ENCODE assay signal across 10 cellular contexts in genomic region chr19:10763828-10764339, GRCh38. TPM values are rescaled to one million over a fixed set of nuclear protein-coding genes. Genes with fewer than 3 reads are reported as not detected.
DNase-seq lines count a peak whose midpoint lies in the region; ATAC-seq and TF ChIP-seq lines count a peak whose summit lies in the region.
"Had no signal": no experiment of that assay in that cellular context is flagged by ENCODE, and none has a peak within 500 bp of the region (broad histone marks: within the 10 kb centered on the region; RNA-seq: fewer than 3 reads in every experiment).

No MANE protein-coding gene starts in this region.

- no peaks in the 10 kb centered on the region for H3K9me3 ChIP-seq in esophagus (ENCODE audit: control insufficient read depth in 2 of 2, insufficient read depth in 1 of 2, low read depth in 1 of 2, low read length in 1 of 2)

- peak overlapping the region; percentile 89 for H3K27ac Mint-ChIP-seq in T-helper 2 cell treated with Interferon-gamma antibody and Interleukin-4, amounts not matched to agents 5 μg/mL and 100 μg/mL, for 36 hours

- 74 to 75% methylated on average over 11 of the region's 11 CpGs for WGBS in esophagus, 2 donors

- no peak for DNase-seq in T-helper 2 cell treated with Interferon-gamma antibody and Interleukin-4, amounts not matched to agents 5 μg/mL and 100 μg/mL, for 36 hours (ENCODE audit: low spot score)
- DNase-seq in T-helper 2 cell (no peak), RWPE1 (ENCODE audit: low spot score) (no peak), HuH-7 (ENCODE audit: low spot score) (no peak)
- DNase-seq: NCI-H2171 treated with DMSO at 0.1 percent for 48 hours, RPMI8226 had no signal

- ATAC-seq in GM18519 (IDR thresholded peaks at IDR 0.05; ENCODE audit: low FRiP score, unreplicated experiment) (no peak), HG03039 (IDR thresholded peaks at IDR 0.05; ENCODE audit: unreplicated experiment) (no peak)

- no peak for TF ChIP-seq CTCF in RWPE1 (conservative IDR thresholded peaks at IDR 0.05; ENCODE audit: low read depth)

- peak overlapping the region; percentile 79 for H3K4me3 Mint-ChIP-seq in T-helper 2 cell treated with Interferon-gamma antibody and Interleukin-4, amounts not matched to agents 5 μg/mL and 100 μg/mL, for 36 hours

- peaks cover 59% of the 10 kb centered on the region for H3K4me1 Mint-ChIP-seq in T-helper 2 cell treated with Interferon-gamma antibody and Interleukin-4, amounts not matched to agents 5 μg/mL and 100 μg/mL, for 36 hours (ENCODE audit: low read depth)

- H3K27me3 Mint-ChIP-seq in T-helper 2 cell treated with Interferon-gamma antibody and Interleukin-4, amounts not matched to agents 5 μg/mL and 100 μg/mL, for 36 hours (ENCODE audit: low read depth): no peaks in the 10 kb centered on the region

- CTCF ChIA-PET in RWPE1 (lab: Yijun Ruan, JAX): interaction anchor here (0.5 to 0.7 kb wide), 2 partner anchors 62 to 359 kb away, joined by 4 read pairs; no protein-coding TSS in a partner anchor

- peaks cover 23 to 36% of the 10 kb centered on the region in 2 donors for H3K4me1 ChIP-seq in esophagus (ENCODE audit: control insufficient read depth in 2 of 2, insufficient read depth in 2 of 2, low read length in 1 of 2)

- H3K4me3 ChIP-seq in esophagus (ENCODE audit: low read depth in 1 of 2, low read length in 2 of 2): no peak overlapping the region
- no peak overlapping the region for H3K4me3 ChIP-seq in skin epidermis

- peaks cover 4% of the 10 kb centered on the region for H3K9me3 Mint-ChIP-seq in T-helper 2 cell treated with Interferon-gamma antibody and Interleukin-4, amounts not matched to agents 5 μg/mL and 100 μg/mL, for 36 hours

- H3K27me3 ChIP-seq in esophagus (ENCODE audit: control insufficient read depth in 1 of 2, insufficient read depth in 2 of 2, low read length in 2 of 2): no peaks in the 10 kb centered on the region

- H3K36me3 Mint-ChIP-seq in T-helper 2 cell treated with Interferon-gamma antibody and Interleukin-4, amounts not matched to agents 5 μg/mL and 100 μg/mL, for 36 hours (ENCODE audit: low read depth): peaks cover 46% of the 10 kb centered on the region

- peaks cover 0 to 28% of the 10 kb centered on the region in 2 donors for H3K36me3 ChIP-seq in esophagus (ENCODE audit: control insufficient read depth in 2 of 2, insufficient read depth in 2 of 2, low read length in 1 of 2)

- POLR2A ChIA-PET in RWPE1 (lab: Yijun Ruan, JAX; ENCODE audit: low non-redundant PET): no interaction called here

- peak overlapping the region; percentile 64 for H3K27ac ChIP-seq in RWPE1
- peak overlapping the region; percentile 12 to 22 for H3K27ac ChIP-seq in esophagus (ENCODE audit: low read depth in 2 of 2, low read length in 1 of 2)
- peak overlapping the region in 15 of 21 experiments; percentile 18 to 88 (median 72) for H3K27ac ChIP-seq in skin epidermis

RNA-seq across cellular contexts. Expression of gene DNM2, which starts 46.0 kb away (rescaled TPM):
- 10 to 100 TPM; 68.4 to 87.9 TPM for polyA plus RNA-seq in esophagus

Comparison
In these comparisons a context has a peak if more than half of its experiments do, and no peak if none do; other contexts are left out.
1. H3K27ac ChIP-seq: peak in every context shown above with its lines; median percentile 72 in skin epidermis; 64 in RWPE1; 17 in esophagus.